Comparison of ENCODE assay signal across 14 cellular contexts in the genomic region with DNA sequence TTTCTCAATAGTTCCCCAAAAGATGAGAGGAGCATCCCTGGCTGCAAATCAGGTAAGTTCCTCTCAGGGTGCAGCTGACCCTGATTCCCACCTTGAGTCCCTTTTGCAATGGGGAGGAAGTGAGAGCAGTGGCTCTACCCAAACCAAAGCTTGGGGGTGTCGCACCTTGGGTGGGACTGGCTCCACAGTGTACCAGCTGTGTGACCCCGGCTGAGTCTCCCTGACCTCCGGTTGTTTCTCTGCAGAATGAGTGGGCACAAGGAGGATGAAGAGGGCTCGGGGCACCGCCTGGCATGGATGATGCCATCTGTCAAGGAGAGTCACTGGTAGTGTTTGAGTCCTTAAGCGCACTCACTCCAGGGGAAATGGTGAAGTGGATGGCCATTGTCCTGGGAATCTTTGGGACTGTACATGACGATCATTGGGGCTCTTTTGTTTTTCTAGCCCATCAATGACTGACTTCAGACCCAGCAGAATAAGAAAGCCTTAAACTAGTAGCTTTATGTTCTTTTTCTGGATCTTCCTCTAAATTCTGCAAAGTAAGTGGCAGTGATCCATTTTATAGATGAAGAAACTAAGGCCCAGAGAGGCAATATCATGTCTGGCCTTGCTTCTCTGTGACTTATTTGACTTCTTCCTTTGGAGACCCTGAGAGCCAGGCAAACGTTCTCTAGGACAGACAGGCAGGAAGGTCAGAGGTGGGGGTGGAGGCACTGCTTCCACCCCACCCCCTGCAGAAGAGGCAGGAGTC.
DNase-seq lines count a peak whose midpoint lies in the region; ATAC-seq, FAIRE-seq and TF ChIP-seq lines count a peak whose summit lies in the region.
"Had no signal": no experiment of that assay in that cellular context is flagged by ENCODE, and none has a peak within 500 bp of the region (broad histone marks: within the 10 kb centered on the region; RNA-seq: fewer than 3 reads in every experiment).

No MANE protein-coding gene starts in this region.

- no peaks in the 10 kb centered on the region for H3K27me3 ChIP-seq in BLaER1 treated with 17β-estradiol and CSF1 and Interleukin-3, amounts not matched to agents 10 nM and 100 nM
- H3K27me3 ChIP-seq in astrocyte (ENCODE audit: insufficient read depth, low read length) = no peaks in the 10 kb centered on the region

- H3K27me3 Mint-ChIP-seq in astrocyte (ENCODE audit: low read depth, unreplicated experiment) = no peaks in the 10 kb centered on the region
- H3K27me3 Mint-ChIP-seq in nephron (ENCODE audit: low read depth) = peaks cover 3% of the 10 kb centered on the region
- H3K27me3 Mint-ChIP-seq: progenitor cell of endocrine pancreas, type B pancreatic cell had no signal

- H4K20me1 ChIP-seq in BLaER1 treated with 17β-estradiol and CSF1 and Interleukin-3, amounts not matched to agents 10 nM and 100 nM = no peaks in the 10 kb centered on the region
- no peaks in the 10 kb centered on the region for H4K20me1 ChIP-seq in astrocyte (ENCODE audit: insufficient read depth, low read length)

- H3K9me3 Mint-ChIP-seq in astrocyte (ENCODE audit: unreplicated experiment) = peaks cover 2% of the 10 kb centered on the region
- H3K9me3 Mint-ChIP-seq in nephron = no peaks in the 10 kb centered on the region

- peaks cover 0 to 3% (median 0%) of the 10 kb centered on the region in 11 experiments; a peak in 3 of 22 replicates for H3K9me3 ChIP-seq in BLaER1 treated with 17β-estradiol and CSF1 and Interleukin-3, amounts not matched to agents 10 nM and 100 nM (replicated peaks in 1 of 11)
- H3K9me3 ChIP-seq in astrocyte (ENCODE audit: insufficient read depth, low read depth, low read length) = no peaks in the 10 kb centered on the region

- H3K36me3 Mint-ChIP-seq in astrocyte (ENCODE audit: low read depth, unreplicated experiment) (no peaks in the 10 kb centered on the region), nephron (ENCODE audit: low read depth) (no peaks in the 10 kb centered on the region)
- H3K36me3 Mint-ChIP-seq: type B pancreatic cell had no signal

- H3K9ac ChIP-seq in BLaER1 treated with 17β-estradiol and CSF1 and Interleukin-3, amounts not matched to agents 10 nM and 100 nM = peak overlapping the region in 2 of 11 experiments; percentile 63 to 68; a peak in 2 of 22 replicates
- H3K9ac ChIP-seq in astrocyte (ENCODE audit: low read length) = no peak overlapping the region

- ATAC-seq in GM18868 (IDR thresholded peaks at IDR 0.05; ENCODE audit: unreplicated experiment) = no peak

- no peak for FAIRE-seq in astrocyte (lab: Jason Lieb, UNC)
- FAIRE-seq: kidney had no signal

- peak overlapping the region; percentile 30 for H3K27ac Mint-ChIP-seq in astrocyte (ENCODE audit: unreplicated experiment)
- H3K27ac Mint-ChIP-seq in nephron = peak overlapping the region in 2 of 3 experiments; percentile 55 to 79
- H3K27ac Mint-ChIP-seq: progenitor cell of endocrine pancreas, type B pancreatic cell had no signal

- no peak for TF ChIP-seq CTCF in GM12865 (IDR thresholded peaks at IDR 0.05; ENCODE audit: insufficient read depth, low read depth, low read length, missing control alignments)
- no peak for TF ChIP-seq CTCF in astrocyte (IDR thresholded peaks at IDR 0.05; ENCODE audit: insufficient read depth, low read depth, low read length)
- TF ChIP-seq CTCF in nephron (IDR thresholded peaks at IDR 0.05; ENCODE audit: unreplicated experiment in 3 of 3) = no peak

- peak overlapping the region; percentile 57 to 95 (median 77) for H3K4me2 ChIP-seq in BLaER1 treated with 17β-estradiol and CSF1 and Interleukin-3, amounts not matched to agents 10 nM and 100 nM
- no peak overlapping the region for H3K4me2 ChIP-seq in astrocyte (ENCODE audit: low read length)

- no peaks in the 10 kb centered on the region for H3K36me3 ChIP-seq in BLaER1 treated with 17β-estradiol and CSF1 and Interleukin-3, amounts not matched to agents 10 nM and 100 nM
- no peaks in the 10 kb centered on the region for H3K36me3 ChIP-seq in astrocyte (ENCODE audit: insufficient read depth, low read length)

- H3K27ac ChIP-seq in BLaER1 treated with 17β-estradiol and CSF1 and Interleukin-3, amounts not matched to agents 10 nM and 100 nM = peak overlapping the region in 8 of 11 experiments; percentile 44 to 85 (median 70); a peak in 12 of 22 replicates
- no peak overlapping the region for H3K27ac ChIP-seq in astrocyte (ENCODE audit: low read depth, low read length)
- H3K27ac ChIP-seq: epithelial cell of prostate had no signal

- peak; percentile 50 for DNase-seq in GM12865 (ENCODE audit: low read depth)
- no peak for DNase-seq in astrocyte (ENCODE audit: low read depth)
- DNase-seq in GM03348 (ENCODE audit: low spot score) = no peak
- DNase-seq in NCI-H1436 (lab: John Stamatoyannopoulos, UW) = no peak
- DNase-seq in NCI-H1694 treated with DMSO at 0.1 percent for 48 hours (lab: John Stamatoyannopoulos, UW) = no peak
- DNase-seq: Kasumi-1, kidney, NCI-H2029 had no signal

- H3K4me1 Mint-ChIP-seq in astrocyte (ENCODE audit: low read depth, unreplicated experiment) (peaks cover 40% of the 10 kb centered on the region), nephron (peaks cover 58% of the 10 kb centered on the region)

- no peak overlapping the region for H3K4me3 ChIP-seq in BLaER1 treated with 17β-estradiol and CSF1 and Interleukin-3, amounts not matched to agents 10 nM and 100 nM
- H3K4me3 ChIP-seq in GM12865 (ENCODE audit: low read depth, low read length) (no peak overlapping the region), astrocyte (ENCODE audit: insufficient read depth, low read depth, low read length) (no peak overlapping the region)

- H3K4me1 ChIP-seq in BLaER1 treated with 17β-estradiol and CSF1 and Interleukin-3, amounts not matched to agents 10 nM and 100 nM = peaks cover 54 to 93% (median 68%) of the 10 kb centered on the region in 10 experiments
- H3K4me1 ChIP-seq in astrocyte (ENCODE audit: insufficient read depth, low read length) = peaks cover 39% of the 10 kb centered on the region

- no peak overlapping the region for H2AFZ ChIP-seq in astrocyte (ENCODE audit: low read depth, low read length)

- no peaks in the 10 kb centered on the region for H3K79me2 ChIP-seq in astrocyte (ENCODE audit: insufficient read depth, low read length)

- H3K4me3 Mint-ChIP-seq in astrocyte (ENCODE audit: unreplicated experiment) (no peak overlapping the region), nephron (no peak overlapping the region)
- H3K4me3 Mint-ChIP-seq: type B pancreatic cell had no signal
